Comparison of ENCODE assay signal across 1 cellular context in the genomic region with DNA sequence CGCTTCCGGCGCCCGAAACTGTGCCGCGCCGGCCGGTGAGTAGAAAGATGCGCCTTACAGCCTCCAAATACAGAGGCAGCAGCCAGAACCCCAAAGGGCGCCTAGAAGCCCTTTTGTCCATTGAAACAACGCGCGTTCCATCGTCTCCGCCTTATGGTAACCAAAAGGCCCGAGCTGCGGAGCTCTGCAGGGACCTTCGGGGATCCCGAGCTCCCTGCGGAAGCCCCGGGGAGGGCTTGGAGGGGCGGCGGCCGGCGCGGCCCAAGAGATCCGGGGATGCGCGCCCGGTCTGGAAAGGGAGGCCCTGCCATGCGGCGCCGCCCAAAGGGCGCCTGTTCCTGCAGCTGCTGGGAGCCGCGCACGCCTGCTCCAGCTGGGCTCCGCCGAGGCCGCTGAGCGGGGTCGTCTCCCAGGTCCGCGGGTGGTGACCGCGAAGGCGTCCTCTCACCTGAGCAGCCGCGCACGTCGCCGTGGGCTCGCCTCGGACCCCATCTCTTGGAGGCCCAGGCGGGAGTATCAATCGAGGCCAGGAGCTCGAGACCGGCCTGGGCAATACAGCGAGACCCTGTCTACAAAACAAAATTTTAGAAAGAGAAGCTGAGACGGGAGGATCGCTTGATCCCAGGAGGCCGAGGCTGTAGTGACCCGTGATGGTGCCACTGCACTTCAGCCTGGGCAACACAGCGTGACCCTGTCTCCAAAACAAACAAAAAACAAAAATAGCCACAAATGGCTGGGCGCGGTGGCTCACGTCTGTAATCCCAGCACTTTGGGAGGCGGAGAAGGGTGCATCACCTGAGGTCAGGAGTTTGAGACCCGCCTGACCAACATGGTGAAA.
TF ChIP-seq lines count a peak whose summit lies in the region.

No MANE protein-coding gene starts in this region.

TF ChIP-seq in HepG2, 621 proteins besides CTCF, POLR2A, EP300 and RAD21 (continued from another document and continues in another):
- TF ChIP-seq, protein P1, sequence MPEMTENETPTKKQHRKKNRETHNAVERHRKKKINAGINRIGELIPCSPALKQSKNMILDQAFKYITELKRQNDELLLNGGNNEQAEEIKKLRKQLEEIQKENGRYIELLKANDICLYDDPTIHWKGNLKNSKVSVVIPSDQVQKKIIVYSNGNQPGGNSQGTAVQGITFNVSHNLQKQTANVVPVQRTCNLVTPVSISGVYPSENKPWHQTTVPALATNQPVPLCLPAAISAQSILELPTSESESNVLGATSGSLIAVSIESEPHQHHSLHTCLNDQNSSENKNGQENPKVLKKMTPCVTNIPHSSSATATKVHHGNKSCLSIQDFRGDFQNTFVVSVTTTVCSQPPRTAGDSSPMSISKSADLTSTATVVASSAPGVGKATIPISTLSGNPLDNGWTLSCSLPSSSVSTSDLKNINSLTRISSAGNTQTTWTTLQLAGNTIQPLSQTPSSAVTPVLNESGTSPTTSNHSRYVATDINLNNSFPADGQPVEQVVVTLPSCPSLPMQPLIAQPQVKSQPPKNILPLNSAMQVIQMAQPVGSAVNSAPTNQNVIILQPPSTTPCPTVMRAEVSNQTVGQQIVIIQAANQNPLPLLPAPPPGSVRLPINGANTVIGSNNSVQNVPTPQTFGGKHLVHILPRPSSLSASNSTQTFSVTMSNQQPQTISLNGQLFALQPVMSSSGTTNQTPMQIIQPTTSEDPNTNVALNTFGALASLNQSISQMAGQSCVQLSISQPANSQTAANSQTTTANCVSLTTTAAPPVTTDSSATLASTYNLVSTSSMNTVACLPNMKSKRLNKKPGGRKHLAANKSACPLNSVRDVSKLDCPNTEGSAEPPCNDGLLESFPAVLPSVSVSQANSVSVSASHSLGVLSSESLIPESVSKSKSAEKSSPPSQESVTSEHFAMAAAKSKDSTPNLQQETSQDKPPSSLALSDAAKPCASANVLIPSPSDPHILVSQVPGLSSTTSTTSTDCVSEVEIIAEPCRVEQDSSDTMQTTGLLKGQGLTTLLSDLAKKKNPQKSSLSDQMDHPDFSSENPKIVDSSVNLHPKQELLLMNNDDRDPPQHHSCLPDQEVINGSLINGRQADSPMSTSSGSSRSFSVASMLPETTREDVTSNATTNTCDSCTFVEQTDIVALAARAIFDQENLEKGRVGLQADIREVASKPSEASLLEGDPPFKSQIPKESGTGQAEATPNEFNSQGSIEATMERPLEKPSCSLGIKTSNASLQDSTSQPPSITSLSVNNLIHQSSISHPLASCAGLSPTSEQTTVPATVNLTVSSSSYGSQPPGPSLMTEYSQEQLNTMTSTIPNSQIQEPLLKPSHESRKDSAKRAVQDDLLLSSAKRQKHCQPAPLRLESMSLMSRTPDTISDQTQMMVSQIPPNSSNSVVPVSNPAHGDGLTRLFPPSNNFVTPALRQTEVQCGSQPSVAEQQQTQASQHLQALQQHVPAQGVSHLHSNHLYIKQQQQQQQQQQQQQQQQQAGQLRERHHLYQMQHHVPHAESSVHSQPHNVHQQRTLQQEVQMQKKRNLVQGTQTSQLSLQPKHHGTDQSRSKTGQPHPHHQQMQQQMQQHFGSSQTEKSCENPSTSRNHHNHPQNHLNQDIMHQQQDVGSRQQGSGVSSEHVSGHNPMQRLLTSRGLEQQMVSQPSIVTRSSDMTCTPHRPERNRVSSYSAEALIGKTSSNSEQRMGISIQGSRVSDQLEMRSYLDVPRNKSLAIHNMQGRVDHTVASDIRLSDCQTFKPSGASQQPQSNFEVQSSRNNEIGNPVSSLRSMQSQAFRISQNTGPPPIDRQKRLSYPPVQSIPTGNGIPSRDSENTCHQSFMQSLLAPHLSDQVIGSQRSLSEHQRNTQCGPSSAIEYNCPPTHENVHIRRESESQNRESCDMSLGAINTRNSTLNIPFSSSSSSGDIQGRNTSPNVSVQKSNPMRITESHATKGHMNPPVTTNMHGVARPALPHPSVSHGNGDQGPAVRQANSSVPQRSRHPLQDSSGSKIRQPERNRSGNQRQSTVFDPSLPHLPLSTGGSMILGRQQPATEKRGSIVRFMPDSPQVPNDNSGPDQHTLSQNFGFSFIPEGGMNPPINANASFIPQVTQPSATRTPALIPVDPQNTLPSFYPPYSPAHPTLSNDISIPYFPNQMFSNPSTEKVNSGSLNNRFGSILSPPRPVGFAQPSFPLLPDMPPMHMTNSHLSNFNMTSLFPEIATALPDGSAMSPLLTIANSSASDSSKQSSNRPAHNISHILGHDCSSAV (CRISPR knock-in tag; IDR thresholded peaks at IDR 0.05; ENCODE audit: borderline replicate concordance), result no peak
- TF ChIP-seq PITX1 (CRISPR knock-in tag; IDR thresholded peaks at IDR 0.05), result peak; percentile 77
- no peak for TF ChIP-seq HMGA1 (CRISPR knock-in tag; conservative IDR thresholded peaks at IDR 0.05)
- TF ChIP-seq ZNF891 (CRISPR knock-in tag; IDR thresholded peaks at IDR 0.05), result 0 out of 2 replicates have a peak, but pooled peaks have one; percentile 7
- TF ChIP-seq ZNF510 (CRISPR knock-in tag; IDR thresholded peaks at IDR 0.05; ENCODE audit: low read depth), result peak; percentile 82
- TF ChIP-seq NRL (CRISPR knock-in tag; IDR thresholded peaks at IDR 0.05; ENCODE audit: borderline replicate concordance), result peak; percentile 74; the same call in 1 of the 2 replicates
- TF ChIP-seq NFYC (CRISPR knock-in tag; IDR thresholded peaks at IDR 0.05), result peak; percentile 12
- TF ChIP-seq, protein P2, sequence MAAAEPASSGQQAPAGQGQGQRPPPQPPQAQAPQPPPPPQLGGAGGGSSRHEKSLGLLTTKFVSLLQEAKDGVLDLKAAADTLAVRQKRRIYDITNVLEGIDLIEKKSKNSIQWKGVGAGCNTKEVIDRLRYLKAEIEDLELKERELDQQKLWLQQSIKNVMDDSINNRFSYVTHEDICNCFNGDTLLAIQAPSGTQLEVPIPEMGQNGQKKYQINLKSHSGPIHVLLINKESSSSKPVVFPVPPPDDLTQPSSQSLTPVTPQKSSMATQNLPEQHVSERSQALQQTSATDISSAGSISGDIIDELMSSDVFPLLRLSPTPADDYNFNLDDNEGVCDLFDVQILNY (CRISPR knock-in tag; conservative IDR thresholded peaks at IDR 0.05), result peak; percentile 58; the same call in 1 of the 2 replicates
- TF ChIP-seq ZNF841 (CRISPR knock-in tag; IDR thresholded peaks at IDR 0.05; ENCODE audit: borderline replicate concordance), result no peak; the same call in 1 of the 2 replicates
- TF ChIP-seq SAP130 (CRISPR knock-in tag; IDR thresholded peaks at IDR 0.05; ENCODE audit: low read depth), result peak; percentile 80
- TF ChIP-seq DPF2 (CRISPR knock-in tag; IDR thresholded peaks at IDR 0.05; ENCODE audit: borderline replicate concordance, low read depth), result 0 out of 2 replicates have a peak, but pooled peaks have one; percentile 29
- TF ChIP-seq ZNF670 (CRISPR knock-in tag; IDR thresholded peaks at IDR 0.05; ENCODE audit: borderline replicate concordance), result peak; percentile 97
- TF ChIP-seq, protein P3, sequence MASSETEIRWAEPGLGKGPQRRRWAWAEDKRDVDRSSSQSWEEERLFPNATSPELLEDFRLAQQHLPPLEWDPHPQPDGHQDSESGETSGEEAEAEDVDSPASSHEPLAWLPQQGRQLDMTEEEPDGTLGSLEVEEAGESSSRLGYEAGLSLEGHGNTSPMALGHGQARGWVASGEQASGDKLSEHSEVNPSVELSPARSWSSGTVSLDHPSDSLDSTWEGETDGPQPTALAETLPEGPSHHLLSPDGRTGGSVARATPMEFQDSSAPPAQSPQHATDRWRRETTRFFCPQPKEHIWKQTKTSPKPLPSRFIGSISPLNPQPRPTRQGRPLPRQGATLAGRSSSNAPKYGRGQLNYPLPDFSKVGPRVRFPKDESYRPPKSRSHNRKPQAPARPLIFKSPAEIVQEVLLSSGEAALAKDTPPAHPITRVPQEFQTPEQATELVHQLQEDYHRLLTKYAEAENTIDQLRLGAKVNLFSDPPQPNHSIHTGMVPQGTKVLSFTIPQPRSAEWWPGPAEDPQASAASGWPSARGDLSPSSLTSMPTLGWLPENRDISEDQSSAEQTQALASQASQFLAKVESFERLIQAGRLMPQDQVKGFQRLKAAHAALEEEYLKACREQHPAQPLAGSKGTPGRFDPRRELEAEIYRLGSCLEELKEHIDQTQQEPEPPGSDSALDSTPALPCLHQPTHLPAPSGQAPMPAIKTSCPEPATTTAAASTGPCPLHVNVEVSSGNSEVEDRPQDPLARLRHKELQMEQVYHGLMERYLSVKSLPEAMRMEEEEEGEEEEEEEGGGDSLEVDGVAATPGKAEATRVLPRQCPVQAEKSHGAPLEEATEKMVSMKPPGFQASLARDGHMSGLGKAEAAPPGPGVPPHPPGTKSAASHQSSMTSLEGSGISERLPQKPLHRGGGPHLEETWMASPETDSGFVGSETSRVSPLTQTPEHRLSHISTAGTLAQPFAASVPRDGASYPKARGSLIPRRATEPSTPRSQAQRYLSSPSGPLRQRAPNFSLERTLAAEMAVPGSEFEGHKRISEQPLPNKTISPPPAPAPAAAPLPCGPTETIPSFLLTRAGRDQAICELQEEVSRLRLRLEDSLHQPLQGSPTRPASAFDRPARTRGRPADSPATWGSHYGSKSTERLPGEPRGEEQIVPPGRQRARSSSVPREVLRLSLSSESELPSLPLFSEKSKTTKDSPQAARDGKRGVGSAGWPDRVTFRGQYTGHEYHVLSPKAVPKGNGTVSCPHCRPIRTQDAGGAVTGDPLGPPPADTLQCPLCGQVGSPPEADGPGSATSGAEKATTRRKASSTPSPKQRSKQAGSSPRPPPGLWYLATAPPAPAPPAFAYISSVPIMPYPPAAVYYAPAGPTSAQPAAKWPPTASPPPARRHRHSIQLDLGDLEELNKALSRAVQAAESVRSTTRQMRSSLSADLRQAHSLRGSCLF (CRISPR knock-in tag; IDR thresholded peaks at IDR 0.05; ENCODE audit: borderline replicate concordance), result no peak
- peak; percentile 78; the same call in 1 of the 2 replicates for TF ChIP-seq ZNF563 (CRISPR knock-in tag; IDR thresholded peaks at IDR 0.05)
- TF ChIP-seq, protein P4, sequence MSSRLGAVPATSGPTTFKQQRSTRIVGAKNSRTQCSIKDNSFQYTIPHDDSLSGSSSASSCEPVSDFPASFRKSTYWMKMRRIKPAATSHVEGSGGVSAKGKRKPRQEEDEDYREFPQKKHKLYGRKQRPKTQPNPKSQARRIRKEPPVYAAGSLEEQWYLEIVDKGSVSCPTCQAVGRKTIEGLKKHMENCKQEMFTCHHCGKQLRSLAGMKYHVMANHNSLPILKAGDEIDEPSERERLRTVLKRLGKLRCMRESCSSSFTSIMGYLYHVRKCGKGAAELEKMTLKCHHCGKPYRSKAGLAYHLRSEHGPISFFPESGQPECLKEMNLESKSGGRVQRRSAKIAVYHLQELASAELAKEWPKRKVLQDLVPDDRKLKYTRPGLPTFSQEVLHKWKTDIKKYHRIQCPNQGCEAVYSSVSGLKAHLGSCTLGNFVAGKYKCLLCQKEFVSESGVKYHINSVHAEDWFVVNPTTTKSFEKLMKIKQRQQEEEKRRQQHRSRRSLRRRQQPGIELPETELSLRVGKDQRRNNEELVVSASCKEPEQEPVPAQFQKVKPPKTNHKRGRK (CRISPR knock-in tag; IDR thresholded peaks at IDR 0.05), result 0 out of 2 replicates have a peak, but pooled peaks have one; percentile 54
- TF ChIP-seq GPN1 (CRISPR knock-in tag; IDR thresholded peaks at IDR 0.05; ENCODE audit: borderline replicate concordance), result no peak; the same call in 1 of the 2 replicates
- TF ChIP-seq JUNB (CRISPR knock-in tag; IDR thresholded peaks at IDR 0.05; ENCODE audit: borderline replicate concordance), result no peak
- TF ChIP-seq BHLHE40 (IDR thresholded peaks at IDR 0.05; ENCODE audit: low read length), result peak; percentile 39
- TF ChIP-seq ISX (CRISPR knock-in tag; conservative IDR thresholded peaks at IDR 0.05), result no peak
- peak; percentile 79; the same call in 1 of the 2 replicates for TF ChIP-seq KDM5B (CRISPR knock-in tag; IDR thresholded peaks at IDR 0.05; ENCODE audit: borderline replicate concordance)
- TF ChIP-seq, protein P5, sequence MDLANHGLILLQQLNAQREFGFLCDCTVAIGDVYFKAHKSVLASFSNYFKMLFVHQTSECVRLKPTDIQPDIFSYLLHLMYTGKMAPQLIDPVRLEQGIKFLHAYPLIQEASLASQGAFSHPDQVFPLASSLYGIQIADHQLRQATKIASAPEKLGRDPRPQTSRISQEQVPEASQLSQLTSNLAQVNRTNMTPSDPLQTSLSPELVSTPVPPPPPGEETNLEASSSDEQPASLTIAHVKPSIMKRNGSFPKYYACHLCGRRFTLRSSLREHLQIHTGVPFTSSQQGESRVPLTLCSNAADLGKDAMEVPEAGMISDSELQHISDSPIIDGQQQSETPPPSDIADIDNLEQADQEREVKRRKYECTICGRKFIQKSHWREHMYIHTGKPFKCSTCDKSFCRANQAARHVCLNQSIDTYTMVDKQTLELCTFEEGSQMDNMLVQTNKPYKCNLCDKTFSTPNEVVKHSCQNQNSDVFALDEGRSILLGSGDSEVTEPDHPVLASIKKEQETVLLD (CRISPR knock-in tag; IDR thresholded peaks at IDR 0.05; ENCODE audit: low read depth), result no peak
- TF ChIP-seq RARA (CRISPR knock-in tag; IDR thresholded peaks at IDR 0.05), result peak; percentile 69
- peak; percentile 50; the same call in 1 of the 2 replicates for TF ChIP-seq ZNF33A (CRISPR knock-in tag; IDR thresholded peaks at IDR 0.05; ENCODE audit: borderline replicate concordance)
- peak; percentile 18; the same call in 1 of the 2 replicates for TF ChIP-seq ZFP41 (CRISPR knock-in tag; IDR thresholded peaks at IDR 0.05; ENCODE audit: borderline replicate concordance)
- peak; percentile 22; the same call in 1 of the 2 replicates for TF ChIP-seq ZNF441 (CRISPR knock-in tag; IDR thresholded peaks at IDR 0.05; ENCODE audit: borderline replicate concordance)
- TF ChIP-seq, protein P6, sequence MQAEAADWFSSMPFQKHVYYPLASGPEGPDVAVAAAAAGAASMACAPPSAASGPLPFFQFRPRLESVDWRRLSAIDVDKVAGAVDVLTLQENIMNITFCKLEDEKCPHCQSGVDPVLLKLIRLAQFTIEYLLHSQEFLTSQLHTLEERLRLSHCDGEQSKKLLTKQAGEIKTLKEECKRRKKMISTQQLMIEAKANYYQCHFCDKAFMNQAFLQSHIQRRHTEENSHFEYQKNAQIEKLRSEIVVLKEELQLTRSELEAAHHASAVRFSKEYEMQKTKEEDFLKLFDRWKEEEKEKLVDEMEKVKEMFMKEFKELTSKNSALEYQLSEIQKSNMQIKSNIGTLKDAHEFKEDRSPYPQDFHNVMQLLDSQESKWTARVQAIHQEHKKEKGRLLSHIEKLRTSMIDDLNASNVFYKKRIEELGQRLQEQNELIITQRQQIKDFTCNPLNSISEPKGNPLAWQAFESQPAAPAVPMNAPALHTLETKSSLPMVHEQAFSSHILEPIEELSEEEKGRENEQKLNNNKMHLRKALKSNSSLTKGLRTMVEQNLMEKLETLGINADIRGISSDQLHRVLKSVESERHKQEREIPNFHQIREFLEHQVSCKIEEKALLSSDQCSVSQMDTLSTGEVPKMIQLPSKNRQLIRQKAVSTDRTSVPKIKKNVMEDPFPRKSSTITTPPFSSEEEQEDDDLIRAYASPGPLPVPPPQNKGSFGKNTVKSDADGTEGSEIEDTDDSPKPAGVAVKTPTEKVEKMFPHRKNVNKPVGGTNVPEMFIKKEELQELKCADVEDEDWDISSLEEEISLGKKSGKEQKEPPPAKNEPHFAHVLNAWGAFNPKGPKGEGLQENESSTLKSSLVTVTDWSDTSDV (CRISPR knock-in tag; IDR thresholded peaks at IDR 0.05), result peak; percentile 69
- no peak; the same call in 1 of the 2 replicates for TF ChIP-seq KLF12 (CRISPR knock-in tag; IDR thresholded peaks at IDR 0.05; ENCODE audit: borderline replicate concordance)
- TF ChIP-seq SMAD3 (CRISPR knock-in tag; IDR thresholded peaks at IDR 0.05), result 0 out of 2 replicates have a peak, but pooled peaks have one; percentile 37
- TF ChIP-seq SAFB2 (CRISPR knock-in tag; IDR thresholded peaks at IDR 0.05; ENCODE audit: borderline replicate concordance, low read depth), result no peak; the same call in 1 of the 2 replicates
- TF ChIP-seq MTF1 (CRISPR knock-in tag; IDR thresholded peaks at IDR 0.05), result peak; percentile 13; the same call in 1 of the 2 replicates
